Comparison of ENCODE assay signal across 9 cellular contexts in the genomic region with DNA sequence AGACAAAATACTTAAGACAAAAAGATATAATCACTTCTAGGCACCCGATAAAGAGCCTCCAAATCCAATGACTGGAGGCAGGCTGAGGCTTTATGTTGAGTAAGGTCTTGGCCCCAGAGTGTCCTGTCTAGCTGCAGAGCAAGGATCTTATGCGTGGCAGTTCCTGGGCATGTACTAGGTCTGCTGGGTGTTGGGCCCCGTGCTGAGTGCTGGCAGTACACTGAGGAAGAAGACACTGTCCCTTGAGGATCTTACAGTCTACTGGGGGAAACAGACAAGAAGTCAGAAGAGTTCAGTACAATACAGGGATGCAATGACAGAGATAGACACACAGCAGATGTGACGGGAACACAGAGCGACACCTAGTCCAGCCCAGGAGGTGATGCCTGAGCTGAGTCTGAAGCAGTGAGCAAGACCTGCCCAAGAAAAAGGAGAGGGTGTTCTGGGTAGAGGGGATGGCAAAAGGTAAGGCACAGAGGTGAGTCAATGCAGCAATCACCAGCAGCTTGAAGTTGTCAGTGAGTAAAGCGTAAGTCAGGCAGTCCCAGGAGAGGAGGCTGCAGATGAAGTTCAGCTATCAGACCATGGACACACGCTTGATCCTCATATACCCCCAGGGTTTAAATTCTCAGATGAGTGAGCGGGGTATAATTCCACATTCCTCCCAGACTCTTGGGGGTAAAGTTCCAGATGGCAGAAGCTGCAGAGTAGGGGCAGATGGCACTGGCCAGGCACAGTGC. TPM values are rescaled to one million over a fixed set of nuclear protein-coding genes. Genes with fewer than 3 reads are reported as not detected.
A peak's percentile ranks its signal among the peaks of the same experiment; 100 is the strongest.
DNase-seq lines count a peak whose midpoint lies in the region; ATAC-seq and TF ChIP-seq lines count a peak whose summit lies in the region.
"Had no signal": no experiment of that assay in that cellular context is flagged by ENCODE, and none has a peak within 500 bp of the region (broad histone marks: within the 10 kb centered on the region; RNA-seq: fewer than 3 reads in every experiment).

No MANE protein-coding gene starts in this region.

- WGBS in endodermal cell (ENCODE audit: insufficient coverage in 1 of 2, insufficient read length in 1 of 2), 2 experiments: 96% methylated on average over 6 to 8 of the region's 8 CpGs

- H3K9me3 Mint-ChIP-seq in endodermal cell: no peaks in the 10 kb centered on the region

- H3K4me1 ChIP-seq in endodermal cell (ENCODE audit: control insufficient read depth, insufficient read depth, low read length) (no peaks in the 10 kb centered on the region), A673 (ENCODE audit: insufficient read depth, low read length, poor library complexity, severe bottlenecking) (peaks cover 3% of the 10 kb centered on the region)

- H3K4me3 Mint-ChIP-seq in endodermal cell: no peak overlapping the region

- peaks cover 3% of the 10 kb centered on the region for H3K4me1 Mint-ChIP-seq in endodermal cell

- no TSS peak for BruUV-seq in A673 (replicated peaks; lab: Mats Ljungman, UMichigan)

- no peak overlapping the region for H3K9ac ChIP-seq in endodermal cell (ENCODE audit: extremely low read depth, low read length, poor library complexity, severe bottlenecking)

- POLR2A ChIA-PET in A673 (lab: Charles Lee; ENCODE audit: low non-redundant PET): no interaction called here

- H3K9me3 ChIP-seq in endodermal cell (ENCODE audit: control insufficient read depth, low read length) (no peaks in the 10 kb centered on the region), A673 (ENCODE audit: low read depth, low read length, poor library complexity, severe bottlenecking) (no peaks in the 10 kb centered on the region)

- intact Hi-C loops in sciatic nerve (cut with DNase I): no loop called here
- intact Hi-C loops in A673 (cut with micrococcal nuclease; ENCODE audit: unreplicated experiment): no loop called here

- DNase-seq in ELR (ENCODE audit: low read depth) (peak; percentile 80), NCI-H82 treated with DMSO at 0.1 percent for 48 hours (lab: John Stamatoyannopoulos, UW; ENCODE audit: unreplicated experiment) (peak; percentile 82), endodermal cell (peak; percentile 41), sciatic nerve (ENCODE audit: low spot score) (no peak), A673 (ENCODE audit: low spot score) (no peak)
- DNase-seq: NCI-H446 treated with DMSO at 0.1 percent for 48 hours had no signal

- CTCF ChIA-PET in A673 (lab: Charles Lee): no interaction called here

- H3K27ac Mint-ChIP-seq in endodermal cell: no peak overlapping the region

- H3K27ac ChIP-seq in endodermal cell (ENCODE audit: low read depth, low read length): peak overlapping the region; percentile 76
- H3K27ac ChIP-seq in A673 (ENCODE audit: low read depth, low read length, poor library complexity, severe bottlenecking): no peak overlapping the region
- H3K27ac ChIP-seq: HL-60 had no signal

- no peaks in the 10 kb centered on the region for H3K27me3 ChIP-seq in endodermal cell (ENCODE audit: control insufficient read depth, insufficient read depth, low read length, poor library complexity, severe bottlenecking)
- no peaks in the 10 kb centered on the region for H3K27me3 ChIP-seq in A673 (replicated peaks; ENCODE audit: insufficient read depth, low read depth, low read length, poor library complexity)

- no peaks in the 10 kb centered on the region for H3K27me3 Mint-ChIP-seq in endodermal cell (ENCODE audit: insufficient read depth)

- no peaks in the 10 kb centered on the region for H3K36me3 Mint-ChIP-seq in endodermal cell (ENCODE audit: low read depth)

- H3K4me3 ChIP-seq in endodermal cell (ENCODE audit: low read length) (no peak overlapping the region), A673 (ENCODE audit: low read depth, low read length, poor library complexity, severe bottlenecking) (no peak overlapping the region)

- H3K36me3 ChIP-seq in endodermal cell (ENCODE audit: control insufficient read depth, insufficient read depth, low read length) (no peaks in the 10 kb centered on the region), A673 (ENCODE audit: insufficient read depth, low read length, poor library complexity, severe bottlenecking) (no peaks in the 10 kb centered on the region)

- TF ChIP-seq CTCF in endodermal cell (conservative IDR thresholded peaks at IDR 0.05) (no peak), A673 (conservative IDR thresholded peaks at IDR 0.05; ENCODE audit: low read depth, low read length) (no peak)

- ATAC-seq in sciatic nerve (peak; percentile 14), GM21423 (IDR thresholded peaks at IDR 0.05; ENCODE audit: unreplicated experiment) (no peak), HG03025 (IDR thresholded peaks at IDR 0.05; ENCODE audit: low FRiP score, unreplicated experiment) (no peak)

RNA-seq across cellular contexts. Expression of a gene that starts 18.1 kb away (rescaled TPM):
- total RNA-seq in endodermal cell (1 to 10 TPM; 4.6 to 5.5 TPM), sciatic nerve (19.1 TPM), A673 (2021) (3.0 and 5.5 TPM in 2 replicates)
- 5.3 TPM for polyA plus RNA-seq in endodermal cell (2013, experiment 1 of 2)
- polyA plus RNA-seq in endodermal cell (2013, experiment 2 of 2): 4.0 TPM

RNA-seq across cellular contexts. Expression of a gene that starts 36.8 kb away (rescaled TPM):
- total RNA-seq in endodermal cell: under 1 TPM in 1 of 2 donors, not detected in 1; 0.18 TPM
- polyA plus RNA-seq in endodermal cell (2013, experiment 1 of 2): not detected
- polyA plus RNA-seq in endodermal cell (2013, experiment 2 of 2): not detected
- not detected for total RNA-seq in sciatic nerve
- 0.22 TPM in 1 of 2 replicates, not detected in the other for total RNA-seq in A673 (2021)

Comparison
In these comparisons a context has a peak if more than half of its experiments do, and no peak if none do; other contexts are left out.
1. DNase-seq: peak in ELR (single experiment), NCI-H82 treated with DMSO at 0.1 percent for 48 hours (single experiment) and endodermal cell (single experiment); none in sciatic nerve (single experiment) and A673 (single experiment).